9 cellular contexts compared by ENCODE assay signal in the genomic region with DNA sequence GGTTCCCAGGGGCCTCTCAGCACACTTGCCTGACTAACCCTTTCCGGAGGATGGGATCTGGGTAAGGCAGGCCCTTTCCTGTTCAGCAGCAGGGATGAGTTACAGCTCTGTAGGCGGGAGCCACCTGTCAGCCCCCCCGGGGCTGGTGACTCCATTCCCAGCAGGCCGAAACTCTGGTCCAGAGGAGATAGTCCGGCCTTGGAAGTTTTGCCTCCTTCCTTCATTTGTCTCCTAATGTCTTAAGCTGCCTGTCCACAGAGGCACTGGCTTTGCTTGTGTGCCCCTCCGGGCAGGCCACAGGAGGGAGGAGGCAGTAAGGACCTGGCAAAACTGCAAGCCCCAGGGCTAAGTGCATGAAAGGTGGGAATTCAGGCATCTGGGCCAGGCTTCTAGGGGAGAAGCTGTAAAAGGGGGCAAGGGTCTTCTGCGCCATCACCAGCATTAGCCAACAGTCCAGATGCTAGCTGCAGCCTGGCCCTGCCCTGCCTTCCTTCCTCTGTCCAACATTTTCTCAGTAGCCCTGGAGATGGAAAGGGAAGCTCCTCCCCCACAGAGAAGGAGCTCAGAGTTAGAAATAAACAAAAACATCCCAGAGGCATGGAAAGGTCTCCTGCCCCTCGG. TPM values are rescaled to one million over a fixed set of nuclear protein-coding genes. Genes with fewer than 3 reads are reported as not detected.
DNase-seq lines count a peak whose midpoint lies in the region; ATAC-seq and TF ChIP-seq lines count a peak whose summit lies in the region.
"Had no signal": no experiment of that assay in that cellular context is flagged by ENCODE, and none has a peak within 500 bp of the region (broad histone marks: within the 10 kb centered on the region; RNA-seq: fewer than 3 reads in every experiment).

No MANE protein-coding gene starts in this region.

- in situ Hi-C loops in GM13976 (cut with MboI; ENCODE audit: low sequenced_read_pairs, unreplicated experiment), result no loop called here

- no peaks in the 10 kb centered on the region for H3K79me2 ChIP-seq in smooth muscle cell (ENCODE audit: low read depth)

- peak; percentile 21 for DNase-seq in GM13976 (ENCODE audit: low spot score)
- DNase-seq in adipocyte (ENCODE audit: low read depth), result peak; percentile 57
- DNase-seq in smooth muscle cell (lab: John Stamatoyannopoulos, UW; ENCODE audit: unreplicated experiment), result no peak
- no peak for DNase-seq in cerebellum (ENCODE audit: low spot score)
- DNase-seq in activated CD4-positive, alpha-beta T cell treated with anti-CD3 and anti-CD28 coated beads, Interleukin-2, amount 50 U/mL, for 4 hours, result no peak
- DNase-seq: effector CD8-positive, alpha-beta T cell had no signal

- H3K9me3 ChIP-seq in adipocyte (ENCODE audit: control insufficient read depth, low read length), result no peaks in the 10 kb centered on the region
- H3K9me3 ChIP-seq in iPS-20b (ENCODE audit: insufficient read depth, low read depth, low read length), result no peaks in the 10 kb centered on the region
- no peaks in the 10 kb centered on the region for H3K9me3 ChIP-seq in smooth muscle cell (replicated peaks; ENCODE audit: low read depth)

- H3F3A ChIP-seq in smooth muscle cell (ENCODE audit: low read depth), result peaks cover 7% of the 10 kb centered on the region

- no peak for TF ChIP-seq CTCF in GM13976 (IDR thresholded peaks at IDR 0.05; ENCODE audit: borderline replicate concordance, control extremely low read depth, extremely low read depth, insufficient read depth, missing control alignments)
- no peak for TF ChIP-seq CTCF in smooth muscle cell (IDR thresholded peaks at IDR 0.05; ENCODE audit: borderline replicate concordance, insufficient read depth, poor library complexity, severe bottlenecking)

- H3K4me3 ChIP-seq in adipocyte (ENCODE audit: low read length) (peak overlapping the region; percentile 81), iPS-20b (ENCODE audit: low read length) (peak overlapping the region; percentile 75; the same call in 1 of the 2 replicates), smooth muscle cell (peak overlapping the region; percentile 70)

- peaks cover 55% of the 10 kb centered on the region for H3K4me1 ChIP-seq in adipocyte (ENCODE audit: control insufficient read depth, insufficient read depth, low read length)
- H3K4me1 ChIP-seq in iPS-20b (ENCODE audit: insufficient read depth, low read length), result peaks cover 12% of the 10 kb centered on the region; the same call in 1 of the 2 replicates
- peaks cover 30% of the 10 kb centered on the region for H3K4me1 ChIP-seq in smooth muscle cell (ENCODE audit: low read depth)

- H3K36me3 ChIP-seq in adipocyte (ENCODE audit: control insufficient read depth, insufficient read depth, low read length, severe bottlenecking), result no peaks in the 10 kb centered on the region
- no peaks in the 10 kb centered on the region for H3K36me3 ChIP-seq in iPS-20b (ENCODE audit: insufficient read depth, low read depth, low read length)
- H3K36me3 ChIP-seq in smooth muscle cell (ENCODE audit: low read depth), result no peaks in the 10 kb centered on the region

- H3K27me3 ChIP-seq in adipocyte (replicated peaks; ENCODE audit: control insufficient read depth, insufficient read depth, low read length), result no peaks in the 10 kb centered on the region
- peaks cover 30% of the 10 kb centered on the region for H3K27me3 ChIP-seq in iPS-20b (ENCODE audit: insufficient read depth, low read length)
- no peaks in the 10 kb centered on the region for H3K27me3 ChIP-seq in smooth muscle cell (ENCODE audit: low read depth)

- 60% methylated on average over 8 of the region's 8 CpGs for WGBS in smooth muscle cell (ENCODE audit: low lambda C conversion rate)

- H3K4me2 ChIP-seq in smooth muscle cell, result peak overlapping the region; percentile 85

- H2AFZ ChIP-seq in smooth muscle cell (ENCODE audit: low read depth), result no peak overlapping the region

- ATAC-seq in HG02884 (IDR thresholded peaks at IDR 0.05; ENCODE audit: unreplicated experiment) (no peak), HG02981 (IDR thresholded peaks at IDR 0.05; ENCODE audit: unreplicated experiment) (no peak)

- H3K9ac ChIP-seq in adipocyte (ENCODE audit: low read length), result peak overlapping the region; percentile 98
- no peak overlapping the region for H3K9ac ChIP-seq in iPS-20b (ENCODE audit: low read depth, low read length)
- no peak overlapping the region for H3K9ac ChIP-seq in smooth muscle cell (ENCODE audit: low read depth)

- no peaks in the 10 kb centered on the region for H4K20me1 ChIP-seq in smooth muscle cell (ENCODE audit: low read depth)

- H3K27ac ChIP-seq in iPS-20b (ENCODE audit: low read length) (no peak overlapping the region), smooth muscle cell (ENCODE audit: low read depth) (peak overlapping the region; percentile 95)

RNA-seq across cellular contexts. Expression of a gene that starts 1.2 kb away (rescaled TPM):
- total RNA-seq in smooth muscle cell (0.99 TPM in 1 of 2 replicates, not detected in the other), cerebellum (3.2 TPM)
- polyA plus RNA-seq in smooth muscle cell, result not detected in 2 replicates

RNA-seq across cellular contexts. Expression of a gene that starts 11.1 kb away (rescaled TPM):
- total RNA-seq in smooth muscle cell (2.6 and 6.7 TPM in 2 replicates), cerebellum (8.9 TPM)
- 2.3 and 4.1 TPM in 2 replicates for polyA plus RNA-seq in smooth muscle cell

RNA-seq across cellular contexts. Expression of a gene that starts 12.1 kb away (rescaled TPM):
- total RNA-seq in smooth muscle cell (0.09 and 0.90 TPM in 2 replicates), cerebellum (5.2 TPM)
- polyA plus RNA-seq in smooth muscle cell, result 0.16 and 0.35 TPM in 2 replicates

RNA-seq across cellular contexts. Expression of a gene that starts 50.6 kb away (rescaled TPM):
- total RNA-seq in smooth muscle cell (7.0 TPM in 1 of 2 replicates, not detected in the other), cerebellum (not detected)
- not detected in 2 replicates for polyA plus RNA-seq in smooth muscle cell

Comparison
In these comparisons a context has a peak if more than half of its experiments do, and no peak if none do; other contexts are left out.
1. DNase-seq: peak in GM13976 (single experiment) and adipocyte (single experiment); none in smooth muscle cell (single experiment), cerebellum (single experiment) and activated CD4-positive, alpha-beta T cell treated with anti-CD3 and anti-CD28 coated beads, Interleukin-2, amount 50 U/mL, for 4 hours (0 of 2).
2. Peak in every context shown above with its lines, with median percentiles within 50 percentile points of each other: H3K4me3 ChIP-seq.